In the genomic region with DNA sequence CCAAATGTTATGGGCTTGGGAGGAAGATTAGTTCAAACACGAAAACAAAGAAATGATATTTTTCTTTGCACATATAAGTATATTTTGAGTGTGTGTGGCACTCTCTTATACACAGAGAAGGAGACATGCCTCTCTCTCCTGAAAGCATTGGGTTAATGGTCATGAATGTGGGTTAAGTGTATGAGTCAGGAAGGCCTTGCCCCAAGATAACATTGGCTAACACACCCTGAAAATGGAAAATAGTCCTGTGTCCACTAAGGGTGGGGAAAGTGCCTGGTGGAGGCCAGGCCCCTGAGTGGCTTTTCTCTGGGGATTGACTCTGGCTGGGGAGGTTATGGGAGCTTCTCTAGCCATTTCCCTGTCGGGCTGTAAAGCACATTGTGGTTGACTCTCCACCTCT, we compare ENCODE assay signal across 8 cellular contexts.
"Had no signal": no experiment of that assay in that cellular context is flagged by ENCODE, and none has a peak within 500 bp of the region (broad histone marks: within the 10 kb centered on the region; RNA-seq: fewer than 3 reads in every experiment).

No MANE protein-coding gene starts in this region.

- H2AFZ ChIP-seq: GM23248 had no signal

- H3K4me3 ChIP-seq: GM23248, HAP-1, K562 had no signal

- ATAC-seq: HCT116, K562 had no signal

- DNase-seq: GM23248, GOT3, H7, HFFc6, IMR-90 had no signal

- H3K4me3 Mint-ChIP-seq: HFFc6 had no signal

- H3K27ac Mint-ChIP-seq: HFFc6 had no signal

- H3K9ac ChIP-seq: GM23248 had no signal

- H3K36me3 ChIP-seq: HAP-1 had no signal

- H3K27ac ChIP-seq: GM23248 had no signal

- H3K9me3 ChIP-seq: HAP-1 had no signal

- H3K4me1 ChIP-seq: HAP-1 had no signal
